ENCODE assay signal across 4 cellular contexts in genomic region chr11:119889111-119889510, GRCh38.
"Had no signal": no experiment of that assay in that cellular context is flagged by ENCODE, and none has a peak within 500 bp of the region (broad histone marks: within the 10 kb centered on the region; RNA-seq: fewer than 3 reads in every experiment).

No MANE protein-coding gene starts in this region.

- H3K4me3 Mint-ChIP-seq: GM23338, H9 had no signal

- H3K4me3 ChIP-seq: GM23338 had no signal

- DNase-seq: H9, HCEC 1CT, IMR-90 had no signal

- ATAC-seq: GM23338 had no signal

- H3K9me3 Mint-ChIP-seq: GM23338, H9 had no signal

- H3K27ac Mint-ChIP-seq: GM23338, H9 had no signal
